In the genomic region with DNA sequence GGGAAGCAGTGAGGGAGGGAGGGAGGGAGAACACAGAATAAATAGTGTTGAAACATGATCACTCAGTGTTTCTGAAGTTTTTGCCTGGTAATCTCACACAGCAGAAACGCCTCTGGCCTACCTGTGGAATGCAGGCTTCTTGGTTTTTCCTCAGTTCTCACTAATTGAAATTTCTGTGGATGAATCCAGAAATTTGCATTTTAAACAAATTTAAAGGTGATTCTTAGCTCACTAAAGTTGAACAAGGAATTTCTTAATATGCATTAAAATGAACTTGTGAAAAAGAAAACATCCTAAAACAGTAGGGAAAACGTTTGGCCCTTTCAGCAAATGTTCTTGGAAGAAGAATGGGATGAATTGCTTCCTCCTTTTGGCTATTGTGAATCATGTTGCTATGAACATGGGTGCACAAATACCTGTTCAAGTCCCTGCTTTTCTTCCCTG, we compare ENCODE assay signal across 1 cellular context.
TF ChIP-seq lines count a peak whose summit lies in the region.

No MANE protein-coding gene starts in this region.

TF ChIP-seq in WTC11, 78 proteins besides CTCF, POLR2A, EP300 and RAD21:
- TF ChIP-seq AFF4 (CRISPR knock-in tag; IDR thresholded peaks at IDR 0.05; ENCODE audit: borderline replicate concordance) (no peak), IRF2 (CRISPR knock-in tag; IDR thresholded peaks at IDR 0.05; ENCODE audit: borderline replicate concordance, low read depth) (no peak), ZNF425 (CRISPR knock-in tag; conservative IDR thresholded peaks at IDR 0.05) (no peak), ZNF281 (CRISPR knock-in tag; IDR thresholded peaks at IDR 0.05) (no peak), GTF2I (CRISPR knock-in tag; conservative IDR thresholded peaks at IDR 0.05) (no peak), ZNF232 (CRISPR knock-in tag; IDR thresholded peaks at IDR 0.05) (no peak), OVOL2 (CRISPR knock-in tag; IDR thresholded peaks at IDR 0.05; ENCODE audit: borderline replicate concordance) (no peak), ZNF219 (CRISPR knock-in tag; IDR thresholded peaks at IDR 0.05; ENCODE audit: borderline replicate concordance) (no peak), ZNF263 (CRISPR knock-in tag; IDR thresholded peaks at IDR 0.05; ENCODE audit: low read depth) (no peak), ZNF416 (CRISPR knock-in tag; IDR thresholded peaks at IDR 0.05) (no peak)
- TF ChIP-seq, protein P1, sequence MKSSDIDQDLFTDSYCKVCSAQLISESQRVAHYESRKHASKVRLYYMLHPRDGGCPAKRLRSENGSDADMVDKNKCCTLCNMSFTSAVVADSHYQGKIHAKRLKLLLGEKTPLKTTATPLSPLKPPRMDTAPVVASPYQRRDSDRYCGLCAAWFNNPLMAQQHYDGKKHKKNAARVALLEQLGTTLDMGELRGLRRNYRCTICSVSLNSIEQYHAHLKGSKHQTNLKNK (CRISPR knock-in tag; IDR thresholded peaks at IDR 0.05): no peak
